In the genomic region with DNA sequence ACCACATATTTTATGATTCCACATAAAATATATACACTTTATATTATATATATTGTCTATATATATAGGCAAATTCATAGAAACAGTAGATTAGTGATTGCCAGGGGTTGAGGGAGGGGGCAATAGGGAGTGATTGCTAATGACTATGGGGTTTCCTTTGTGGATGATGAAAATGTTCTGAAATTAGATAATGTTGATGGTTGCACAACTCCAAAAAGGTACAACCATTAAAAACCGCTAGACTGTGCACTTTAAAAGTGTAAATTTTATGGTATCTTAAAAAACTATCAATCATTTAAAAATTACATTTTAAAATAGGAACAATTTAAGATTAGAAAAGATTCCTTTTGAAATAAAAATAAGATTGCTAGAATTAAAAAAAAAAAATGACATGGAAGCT, we compare ENCODE assay signal across 36 cellular contexts. TPM values are rescaled to one million over a fixed set of nuclear protein-coding genes. Genes with fewer than 3 reads are reported as not detected.
DNase-seq lines count a peak whose midpoint lies in the region; ATAC-seq, FAIRE-seq and TF ChIP-seq lines count a peak whose summit lies in the region.
"Had no signal": no experiment of that assay in that cellular context is flagged by ENCODE, and none has a peak within 500 bp of the region (broad histone marks: within the 10 kb centered on the region; RNA-seq: fewer than 3 reads in every experiment).

No MANE protein-coding gene starts in this region.

- no peaks in the 10 kb centered on the region for H3K27me3 Mint-ChIP-seq in T-helper 17 cell
- H3K27me3 Mint-ChIP-seq in activated T-helper 17 cell treated with anti-CD3 and anti-CD28 coated beads, Interleukin-2, amount 50 U/mL, for 72 hours = no peaks in the 10 kb centered on the region
- H3K27me3 Mint-ChIP-seq in activated CD4-positive, alpha-beta T cell treated with anti-CD3 and anti-CD28 coated beads for 36 hours = no peaks in the 10 kb centered on the region
- H3K27me3 Mint-ChIP-seq: B cell; CD4-positive, alpha-beta memory T cell; CD4-positive, alpha-beta T cell; CD4-positive, CD25-positive, alpha-beta regulatory T cell; CD8-positive, alpha-beta memory T cell had no signal

- intact Hi-C loops in K562 (cut with micrococcal nuclease) (no loop called here), esophagus muscularis mucosa (cut with DNase I) (no loop called here), colonic mucosa (cut with DNase I) (no loop called here)
- intact Hi-C loops in activated CD4-positive, alpha-beta T cell treated with anti-CD3 and anti-CD28 coated beads for 36 hours (cut with DNase I, micrococcal nuclease) = no loop called here

- TF ChIP-seq RAD21 in K562 (CRISPR knock-in tag; conservative IDR thresholded peaks at IDR 0.05 in 1 of 2, IDR thresholded peaks at IDR 0.05 in 1 of 2) = no peak

- H3K9me3 Mint-ChIP-seq in activated T-helper 17 cell treated with anti-CD3 and anti-CD28 coated beads, Interleukin-2, amount 50 U/mL, for 72 hours = no peaks in the 10 kb centered on the region
- no peaks in the 10 kb centered on the region for H3K9me3 Mint-ChIP-seq in activated CD4-positive, alpha-beta T cell treated with anti-CD3 and anti-CD28 coated beads for 36 hours (ENCODE audit: low read depth)
- H3K9me3 Mint-ChIP-seq: CD4-positive, alpha-beta T cell; CD4-positive, CD25-positive, alpha-beta regulatory T cell; CD8-positive, alpha-beta memory T cell; CD8-positive, alpha-beta T cell had no signal

- no peak overlapping the region for H3K4me2 ChIP-seq in K562 (ENCODE audit: insufficient read depth, low read length)
- H3K4me2 ChIP-seq: A549; BLaER1; BLaER1 treated with 17β-estradiol and CSF1 and Interleukin-3, amounts not matched to agents 10 nM and 100 nM had no signal

- BruUV-seq in K562 (replicated peaks; lab: Mats Ljungman, UMichigan) = no TSS peak

- H3K4me1 ChIP-seq in K562 (replicated peaks in 1 of 2; ENCODE audit: control insufficient read depth in 2 of 2, insufficient read depth in 2 of 2, low read length in 2 of 2) (peaks cover 0 to 8% of the 10 kb centered on the region in 2 experiments; a peak in 2 of 5 replicates), esophagus muscularis mucosa (no peaks in the 10 kb centered on the region), colonic mucosa (no peaks in the 10 kb centered on the region)
- H3K4me1 ChIP-seq: BE2C, BLaER1, Caco-2 had no signal

- DNase-seq in T-helper 17 cell (no peak), K562 (ENCODE audit: extremely low read depth in 1 of 4, low spot score in 3 of 4) (no peak), esophagus muscularis mucosa (ENCODE audit: extremely low spot score) (peak; percentile 8), epidermal melanocyte (ENCODE audit: insufficient read length, low spot score) (no peak), colonic mucosa (no peak)
- no peak for DNase-seq in activated CD4-positive, alpha-beta T cell treated with anti-CD3 and anti-CD28 coated beads for 36 hours
- DNase-seq: 8988T; ACHN; AML-193; BE2C; C1 segment of cervical spinal cord; Caco-2; Calu3; CD4-positive, alpha-beta memory T cell; CD4-positive, alpha-beta T cell; CD4-positive, CD25-positive, alpha-beta regulatory T cell; CD8-positive, alpha-beta memory T cell; CD8-positive, alpha-beta T cell; COR-L47; DMS 273 treated with DMSO at 0.1 percent for 48 hours; DMS153; DMS53; DMS79; DMS79 treated with DMSO at 0.1 percent for 48 hours; DND-41; EL had no signal

- no peaks in the 10 kb centered on the region for H4K20me1 ChIP-seq in K562 (replicated peaks; ENCODE audit: control insufficient read depth, insufficient read depth, low read length)
- H4K20me1 ChIP-seq: BLaER1; BLaER1 treated with 17β-estradiol and CSF1 and Interleukin-3, amounts not matched to agents 10 nM and 100 nM had no signal

- H2AFZ ChIP-seq in K562 (ENCODE audit: low read depth, low read length) = no peak overlapping the region

- POLR2A ChIA-PET in K562 (lab: Yijun Ruan, JAX) = interaction anchor here (0.7 to 1.0 kb wide), 2 partner anchors 35 to 72 kb away, joined by 3 read pairs; no protein-coding TSS in a partner anchor
- POLR2A ChIA-PET in activated CD4-positive, alpha-beta T cell treated with anti-CD3 and anti-CD28 coated beads for 36 hours (lab: Charles Lee) = no interaction called here

- no peak overlapping the region for H3K4me3 Mint-ChIP-seq in T-helper 17 cell
- H3K4me3 Mint-ChIP-seq in activated T-helper 17 cell treated with anti-CD3 and anti-CD28 coated beads, Interleukin-2, amount 50 U/mL, for 72 hours = no peak overlapping the region
- H3K4me3 Mint-ChIP-seq in activated CD4-positive, alpha-beta T cell treated with anti-CD3 and anti-CD28 coated beads for 36 hours = no peak overlapping the region
- H3K4me3 Mint-ChIP-seq: B cell; CD14-positive monocyte; CD4-positive, alpha-beta memory T cell; CD4-positive, alpha-beta T cell; CD4-positive, CD25-positive, alpha-beta regulatory T cell; CD8-positive, alpha-beta memory T cell; CD8-positive, alpha-beta T cell had no signal

- H3K9me3 ChIP-seq in T-helper 17 cell (ENCODE audit: control insufficient read depth, low read length, poor library complexity, severe bottlenecking) (no peaks in the 10 kb centered on the region), K562 (replicated peaks; ENCODE audit: control insufficient read depth, insufficient read depth, low read depth, low read length) (no peaks in the 10 kb centered on the region), esophagus muscularis mucosa (no peaks in the 10 kb centered on the region), colonic mucosa (no peaks in the 10 kb centered on the region)
- H3K9me3 ChIP-seq: A549; BE2C; BLaER1; BLaER1 treated with 17β-estradiol and CSF1 and Interleukin-3, amounts not matched to agents 10 nM and 100 nM; Caco-2 had no signal

- H3K9ac ChIP-seq in K562 (ENCODE audit: insufficient read depth in 1 of 2, low read depth in 2 of 2, low read length in 2 of 2) = no peak overlapping the region
- no peak overlapping the region for H3K9ac ChIP-seq in colonic mucosa (ENCODE audit: low read depth in 2 of 2, low read length in 2 of 2)
- H3K9ac ChIP-seq: BLaER1; BLaER1 treated with 17β-estradiol and CSF1 and Interleukin-3, amounts not matched to agents 10 nM and 100 nM had no signal

- in situ Hi-C loops in K562 (cut with MboI) = no loop called here

- peaks cover 34% of the 10 kb centered on the region for H3K4me1 Mint-ChIP-seq in T-helper 17 cell
- peaks cover 31% of the 10 kb centered on the region for H3K4me1 Mint-ChIP-seq in activated T-helper 17 cell treated with anti-CD3 and anti-CD28 coated beads, Interleukin-2, amount 50 U/mL, for 72 hours
- peaks cover 64% of the 10 kb centered on the region for H3K4me1 Mint-ChIP-seq in activated CD4-positive, alpha-beta T cell treated with anti-CD3 and anti-CD28 coated beads for 36 hours

- TF ChIP-seq CTCF in 22Rv1 (IDR thresholded peaks at IDR 0.05) = no peak
- no peak for TF ChIP-seq CTCF in K562 (IDR thresholded peaks at IDR 0.05 in 2 of 3, conservative IDR thresholded peaks at IDR 0.05 in 1 of 3; ENCODE audit: insufficient read depth in 2 of 3, low read depth in 1 of 3, low read length in 3 of 3)
- TF ChIP-seq CTCF in esophagus muscularis mucosa (IDR thresholded peaks at IDR 0.05) = no peak
- no peak for TF ChIP-seq CTCF in colonic mucosa (IDR thresholded peaks at IDR 0.05)

- WGBS in K562 (ENCODE audit: insufficient coverage, low coverage, missing lambda C conversion rate) = 39% methylated on average over 1 of the region's 1 CpG
- WGBS in esophagus muscularis mucosa = 94% methylated on average over 1 of the region's 1 CpG

- TF ChIP-seq POLR2A in K562 (conservative IDR thresholded peaks at IDR 0.05) (no peak), esophagus muscularis mucosa (IDR thresholded peaks at IDR 0.05; ENCODE audit: low read depth) (no peak)

- CTCF ChIA-PET in K562 (lab: Yijun Ruan, JAX; ENCODE audit: low intra/inter-chr PET ratio) = no interaction called here
- CTCF ChIA-PET in activated CD4-positive, alpha-beta T cell treated with anti-CD3 and anti-CD28 coated beads for 36 hours (lab: Charles Lee) = interaction anchor here (0.7 kb wide), 1 partner anchor 111 kb away, joined by 3 read pairs; no protein-coding TSS in a partner anchor

- H3K27me3 ChIP-seq in K562 (ENCODE audit: control insufficient read depth in 2 of 2, insufficient read depth in 2 of 2, low read length in 2 of 2) = no peaks in the 10 kb centered on the region
- H3K27me3 ChIP-seq in esophagus muscularis mucosa = no peaks in the 10 kb centered on the region
- no peaks in the 10 kb centered on the region for H3K27me3 ChIP-seq in colonic mucosa
- H3K27me3 ChIP-seq: BE2C; BLaER1; BLaER1 treated with 17β-estradiol and CSF1 and Interleukin-3, amounts not matched to agents 10 nM and 100 nM had no signal

- no peak for ATAC-seq in T-helper 17 cell
- ATAC-seq in K562 = no peak
- ATAC-seq in activated T-helper 17 cell treated with anti-CD3 and anti-CD28 coated beads, Interleukin-2, amount 50 U/mL, for 72 hours (replicated peaks) = no peak
- no peak for ATAC-seq in activated CD4-positive, alpha-beta T cell treated with anti-CD3 and anti-CD28 coated beads for 36 hours
- ATAC-seq: A549; CD8-positive, alpha-beta T cell had no signal

- H3K9me1 ChIP-seq in K562 (ENCODE audit: control insufficient read depth, insufficient read depth, low read length) = no peaks in the 10 kb centered on the region

- H3K36me3 ChIP-seq in K562 (ENCODE audit: control insufficient read depth, insufficient read depth, low read length) = no peaks in the 10 kb centered on the region
- H3K36me3 ChIP-seq in esophagus muscularis mucosa = no peaks in the 10 kb centered on the region
- no peaks in the 10 kb centered on the region for H3K36me3 ChIP-seq in colonic mucosa
- H3K36me3 ChIP-seq: BE2C; BLaER1; BLaER1 treated with 17β-estradiol and CSF1 and Interleukin-3, amounts not matched to agents 10 nM and 100 nM had no signal

- H3K36me3 Mint-ChIP-seq in T-helper 17 cell (ENCODE audit: low read depth) = peaks cover 2% of the 10 kb centered on the region
- H3K36me3 Mint-ChIP-seq in activated T-helper 17 cell treated with anti-CD3 and anti-CD28 coated beads, Interleukin-2, amount 50 U/mL, for 72 hours (ENCODE audit: low read depth) = no peaks in the 10 kb centered on the region
- peaks cover 28% of the 10 kb centered on the region for H3K36me3 Mint-ChIP-seq in activated CD4-positive, alpha-beta T cell treated with anti-CD3 and anti-CD28 coated beads for 36 hours (ENCODE audit: low read depth)
- H3K36me3 Mint-ChIP-seq: CD14-positive monocyte had no signal

- no peak overlapping the region for H3K4me3 ChIP-seq in K562
- no peak overlapping the region for H3K4me3 ChIP-seq in esophagus muscularis mucosa
- H3K4me3 ChIP-seq in colonic mucosa = no peak overlapping the region
- H3K4me3 ChIP-seq: A549; BLaER1; BLaER1 treated with 17β-estradiol and CSF1 and Interleukin-3, amounts not matched to agents 10 nM and 100 nM had no signal

- TF ChIP-seq EP300 in K562 (IDR thresholded peaks at IDR 0.05; ENCODE audit: low read length) (no peak), esophagus muscularis mucosa (IDR thresholded peaks at IDR 0.05) (no peak)

- FAIRE-seq in K562 (lab: Jason Lieb, UNC) = no peak
- FAIRE-seq: A204.1, A549, D721Med had no signal

- H3K27ac Mint-ChIP-seq in T-helper 17 cell = peak overlapping the region; percentile 54
- no peak overlapping the region for H3K27ac Mint-ChIP-seq in activated T-helper 17 cell treated with anti-CD3 and anti-CD28 coated beads, Interleukin-2, amount 50 U/mL, for 72 hours
- no peak overlapping the region for H3K27ac Mint-ChIP-seq in activated CD4-positive, alpha-beta T cell treated with anti-CD3 and anti-CD28 coated beads for 36 hours
- H3K27ac Mint-ChIP-seq: B cell; CD14-positive monocyte; CD4-positive, alpha-beta T cell; CD8-positive, alpha-beta memory T cell; CD8-positive, alpha-beta T cell had no signal

- H3K27ac ChIP-seq in 22Rv1 (0 out of 2 replicates have a peak overlapping the region, but pooled peaks have one; percentile 22), K562 (ENCODE audit: extremely low read depth, low read depth, low read length) (no peak overlapping the region), esophagus muscularis mucosa (replicated peaks in 1 of 4) (no peak overlapping the region), colonic mucosa (no peak overlapping the region)
- H3K27ac ChIP-seq: A549; BLaER1; BLaER1 treated with 17β-estradiol and CSF1 and Interleukin-3, amounts not matched to agents 10 nM and 100 nM; C4-2B had no signal

- H3K79me2 ChIP-seq in K562 (ENCODE audit: control insufficient read depth, insufficient read depth, low read length) = peaks cover 2% of the 10 kb centered on the region; the same call in 1 of the 3 replicates

RNA-seq across cellular contexts. Expression of a gene that starts 23.8 kb away (rescaled TPM):
- 10 to 100 TPM; 87.6 to 95.6 TPM for total RNA-seq in T-helper 17 cell
- total RNA-seq in K562 (2011; cell fraction: chromatin; rRNA removed; ENCODE audit: low replicate concordance) = 36.3 and 89.5 TPM in 2 replicates
- 14.0 and 19.1 TPM in 2 replicates for total RNA-seq in K562 (2011; cell fraction: nucleolus; rRNA removed)
- 31.7 and 73.3 TPM in 2 replicates for total RNA-seq in K562 (2011; cell fraction: nucleoplasm; rRNA removed)
- total RNA-seq in K562 (2014; rRNA removed) = 8.3 and 9.3 TPM in 2 replicates
- 15.8 and 19.5 TPM in 2 replicates for total RNA-seq in K562 (2014; rRNA removed; fragmentation: Illumina TruSeq; extraction: Trizol)
- total RNA-seq in K562 (2015; rRNA removed; fragmentation: Illumina TruSeq; extraction: Trizol) = 11.3 and 11.7 TPM in 2 replicates
- total RNA-seq in K562 (2021) = 12.8 and 14.7 TPM in 2 replicates
- polyA plus RNA-seq in K562 (2011; rRNA removed) = 8.2 and 13.2 TPM in 2 replicates
- 2.5 and 2.8 TPM in 2 replicates for polyA plus RNA-seq in K562 (2011; cell fraction: cytosol; rRNA removed)
- 20.7 and 21.3 TPM in 2 replicates for polyA plus RNA-seq in K562 (2011; cell fraction: nucleus; rRNA removed)
- 4.3 and 5.4 TPM in 2 replicates for polyA plus RNA-seq in K562 (2012)
- polyA plus RNA-seq in K562 (2014; fragmentation: Illumina TruSeq; extraction: Trizol) = 6.3 and 7.1 TPM in 2 replicates
- polyA plus RNA-seq in K562 (2014; fragmentation: Nextera tagmentation; extraction: Ambion mirVana) = 1 to 10 TPM; 4.5 to 7.0 TPM
- 4.4 and 5.8 TPM in 2 replicates for polyA plus RNA-seq in K562 (2014; rRNA removed)
- 51.7 and 57.9 TPM in 2 replicates for polyA minus RNA-seq in K562 (2011; rRNA and poly(A)+ RNA removed)
- 7.0 and 8.7 TPM in 2 replicates for polyA minus RNA-seq in K562 (2011; cell fraction: cytosol; rRNA and poly(A)+ RNA removed)
- polyA minus RNA-seq in K562 (2011; cell fraction: nucleus; rRNA and poly(A)+ RNA removed) = 28.1 and 37.8 TPM in 2 replicates
- total RNA-seq in esophagus muscularis mucosa = 10 to 100 TPM; 12.6 to 16.2 (median 13.4) TPM
- total RNA-seq in colonic mucosa = 1 to 10 TPM; 2.9 to 3.2 TPM
- 10 to 100 TPM; 32.3 to 46.2 TPM for total RNA-seq in activated T-helper 17 cell treated with anti-CD3 and anti-CD28 coated beads, Interleukin-2, amount 50 U/mL, for 72 hours
- total RNA-seq in activated CD4-positive, alpha-beta T cell treated with anti-CD3 and anti-CD28 coated beads for 36 hours = 10 to 100 TPM; 29.5 to 29.7 TPM
